ENCODE assay signal across 18 cellular contexts in the genomic region with DNA sequence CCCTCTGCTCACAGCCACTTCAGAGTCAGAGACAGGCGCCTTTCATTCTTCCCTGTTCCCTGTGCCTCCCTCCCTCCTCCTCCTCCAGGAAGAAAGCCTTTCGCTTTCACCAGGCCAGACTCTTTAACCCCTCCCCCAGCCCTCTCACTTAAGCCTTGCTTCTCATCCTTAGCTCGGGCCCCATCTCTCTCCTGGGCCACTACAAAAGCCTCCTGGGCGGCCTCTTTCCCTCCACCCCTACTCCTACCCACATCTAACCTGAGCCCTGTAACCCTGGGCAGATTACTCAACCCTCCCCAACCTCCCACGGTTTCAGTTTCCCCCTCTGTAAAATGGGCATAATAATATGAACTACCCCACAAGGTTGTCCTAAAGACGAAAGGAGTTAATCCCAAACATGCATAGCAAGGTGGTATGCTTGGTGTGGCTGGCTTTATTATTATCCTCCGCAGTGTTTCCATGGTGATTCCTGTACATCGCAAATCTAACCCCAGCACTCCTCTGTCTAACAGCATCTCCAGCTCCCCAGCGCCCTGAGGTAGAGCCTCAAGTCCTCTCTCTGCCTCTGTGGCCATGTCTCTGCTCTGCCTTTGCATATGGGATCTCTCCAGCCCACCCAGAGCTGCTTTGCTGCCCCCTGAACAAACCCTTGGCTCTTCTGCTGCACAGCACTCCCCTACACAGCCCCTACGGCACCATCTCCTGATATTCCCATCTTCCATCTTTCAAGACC. TPM values are rescaled to one million over a fixed set of nuclear protein-coding genes. Genes with fewer than 3 reads are reported as not detected.
DNase-seq lines count a peak whose midpoint lies in the region; ATAC-seq and TF ChIP-seq lines count a peak whose summit lies in the region.
"Had no signal": no experiment of that assay in that cellular context is flagged by ENCODE, and none has a peak within 500 bp of the region (broad histone marks: within the 10 kb centered on the region; RNA-seq: fewer than 3 reads in every experiment).

No MANE protein-coding gene starts in this region.

- no peaks in the 10 kb centered on the region for H3K36me3 ChIP-seq in ectodermal cell (ENCODE audit: control insufficient read depth, insufficient read depth, low read length)
- H3K36me3 ChIP-seq in spleen, result peaks cover 0 to 85% (median 17%) of the 10 kb centered on the region in 6 donors
- H3K36me3 ChIP-seq: heart left ventricle, ovary had no signal

- no peak for TF ChIP-seq CTCF in spleen (IDR thresholded peaks at IDR 0.05 in 8 of 11, conservative IDR thresholded peaks at IDR 0.05 in 3 of 11)

- TF ChIP-seq POLR2A in spleen (IDR thresholded peaks at IDR 0.05), result no peak

- no peaks in the 10 kb centered on the region for H3K36me3 Mint-ChIP-seq in activated naive CD4-positive, alpha-beta T cell treated with anti-CD3 and anti-CD28 coated beads for 36 hours (ENCODE audit: low read depth)
- H3K36me3 Mint-ChIP-seq in T-helper 17 cell (ENCODE audit: low read depth), result peaks cover 6% of the 10 kb centered on the region
- H3K36me3 Mint-ChIP-seq: IgD-negative memory B cell had no signal

- H3K4me1 ChIP-seq in ectodermal cell (ENCODE audit: control insufficient read depth, insufficient read depth, low read length), result peaks cover 33% of the 10 kb centered on the region
- peaks cover 3 to 74% (median 27%) of the 10 kb centered on the region in 6 donors for H3K4me1 ChIP-seq in spleen

- DNase-seq in activated naive CD4-positive, alpha-beta T cell treated with Interleukin-2 at 50 U/mL for 16 hours, result peak; percentile 20
- DNase-seq in activated naive CD4-positive, alpha-beta T cell treated with anti-CD3 and anti-CD28 coated beads for 36 hours, result no peak
- DNase-seq in T-helper 17 cell (no peak), spleen (peak; percentile 24), HCEC 1CT (no peak), left colon (no peak)
- DNase-seq: activated effector memory CD4-positive, alpha-beta T cell treated with Interleukin-2 at 50 U/mL for 16 hours; kidney glomerular epithelial cell had no signal

- 44 to 46% methylated on average over 10 of the region's 10 CpGs for WGBS in ectodermal cell, 2 experiments
- 66 to 75% (median 72%) methylated on average over 10 of the region's 10 CpGs for WGBS in spleen, 5 donors

- CTCF ChIA-PET in activated naive CD4-positive, alpha-beta T cell treated with anti-CD3 and anti-CD28 coated beads for 36 hours (lab: Charles Lee), result interaction anchor here (1.0 to 1.3 kb wide), 2 partner anchors 10 to 33 kb away, joined by 3 to 4 read pairs; no protein-coding TSS in a partner anchor

- H3K4me3 ChIP-seq in ectodermal cell (ENCODE audit: insufficient read depth, low read depth, low read length) (no peak overlapping the region), spleen (no peak overlapping the region)
- H3K4me3 ChIP-seq: dorsolateral prefrontal cortex, heart left ventricle, ovary had no signal

- H3K27ac Mint-ChIP-seq in activated naive CD4-positive, alpha-beta T cell treated with anti-CD3 and anti-CD28 coated beads for 36 hours, result no peak overlapping the region
- H3K27ac Mint-ChIP-seq in T-helper 17 cell, result peak overlapping the region; percentile 75
- H3K27ac Mint-ChIP-seq: IgD-negative memory B cell; stimulated activated naive CD8-positive, alpha-beta T cell treated with anti-CD3 and anti-CD28 coated beads, Interleukin-15, Interleukin-2, amounts not matched to agents 100 ng/mL and 50 ng/mL, for 24 hours had no signal

- H3K4me1 Mint-ChIP-seq in activated naive CD4-positive, alpha-beta T cell treated with anti-CD3 and anti-CD28 coated beads for 36 hours (ENCODE audit: low read depth), result peaks cover 11% of the 10 kb centered on the region
- H3K4me1 Mint-ChIP-seq in T-helper 17 cell, result peaks cover 13% of the 10 kb centered on the region

- no peaks in the 10 kb centered on the region for H3K9me3 Mint-ChIP-seq in activated naive CD4-positive, alpha-beta T cell treated with anti-CD3 and anti-CD28 coated beads for 36 hours
- H3K9me3 Mint-ChIP-seq: stimulated activated naive CD8-positive, alpha-beta T cell treated with anti-CD3 and anti-CD28 coated beads, Interleukin-15, Interleukin-2, amounts not matched to agents 100 ng/mL and 50 ng/mL, for 24 hours had no signal

- ATAC-seq in T-helper 17 cell (no peak), left colon (no peak), GM21360 (IDR thresholded peaks at IDR 0.05; ENCODE audit: unreplicated experiment) (no peak)
- ATAC-seq: heart left ventricle had no signal

- H3K27me3 ChIP-seq in ectodermal cell (ENCODE audit: control insufficient read depth, insufficient read depth, low read length, poor library complexity, severe bottlenecking) (no peaks in the 10 kb centered on the region), spleen (replicated peaks in 1 of 7) (no peaks in the 10 kb centered on the region)
- H3K27me3 ChIP-seq: ovary had no signal

- no peak overlapping the region for H3K4me3 Mint-ChIP-seq in activated naive CD4-positive, alpha-beta T cell treated with anti-CD3 and anti-CD28 coated beads for 36 hours
- H3K4me3 Mint-ChIP-seq in T-helper 17 cell, result no peak overlapping the region
- H3K4me3 Mint-ChIP-seq: IgD-negative memory B cell; stimulated activated naive CD8-positive, alpha-beta T cell treated with anti-CD3 and anti-CD28 coated beads, Interleukin-15, Interleukin-2, amounts not matched to agents 100 ng/mL and 50 ng/mL, for 24 hours had no signal

- H3K9me3 ChIP-seq in T-helper 17 cell (ENCODE audit: control insufficient read depth, low read length, poor library complexity, severe bottlenecking) (no peaks in the 10 kb centered on the region), ectodermal cell (ENCODE audit: control insufficient read depth, low read length) (no peaks in the 10 kb centered on the region), spleen (no peaks in the 10 kb centered on the region)
- H3K9me3 ChIP-seq: ovary had no signal

- H3K27me3 Mint-ChIP-seq in activated naive CD4-positive, alpha-beta T cell treated with anti-CD3 and anti-CD28 coated beads for 36 hours (ENCODE audit: low read depth), result no peaks in the 10 kb centered on the region
- peaks cover 17% of the 10 kb centered on the region for H3K27me3 Mint-ChIP-seq in T-helper 17 cell
- H3K27me3 Mint-ChIP-seq: stimulated activated naive CD8-positive, alpha-beta T cell treated with anti-CD3 and anti-CD28 coated beads, Interleukin-15, Interleukin-2, amounts not matched to agents 100 ng/mL and 50 ng/mL, for 24 hours had no signal

- intact Hi-C loops in activated naive CD4-positive, alpha-beta T cell treated with anti-CD3 and anti-CD28 coated beads for 36 hours (cut with micrococcal nuclease), result no loop called here
- intact Hi-C loops in spleen (cut with DNase I; ENCODE audit: low total_unique reads) (no loop called here), left colon (cut with DNase I, micrococcal nuclease) (loop anchor here in 1 of 2 donors (10.0 kb wide), 1 partner anchor 123 kb away; no protein-coding TSS in a partner anchor)

- H3K27ac ChIP-seq in ectodermal cell (ENCODE audit: insufficient read depth, low read depth, low read length, poor library complexity, severe bottlenecking), result peak overlapping the region; percentile 22
- H3K27ac ChIP-seq in spleen, result peak overlapping the region in 5 of 8 donors; percentile 20 to 53 (median 40)
- H3K27ac ChIP-seq: dorsolateral prefrontal cortex, heart left ventricle, ovary had no signal

RNA-seq across cellular contexts. Expression of a gene that starts 17.7 kb away (rescaled TPM):
- 10 to 100 TPM; 18.1 to 19.0 TPM for total RNA-seq in activated naive CD4-positive, alpha-beta T cell treated with anti-CD3 and anti-CD28 coated beads for 36 hours
- total RNA-seq in T-helper 17 cell (not detected), spleen (10 to 100 TPM in 1 of 7 donors, 1 to 10 TPM in 6; 1.8 to 11.6 (median 3.9) TPM), left colon (1 to 10 TPM; 2.4 to 7.7 TPM)
- 110 TPM for polyA plus RNA-seq in ectodermal cell (2013, experiment 1 of 4)
- 93.7 TPM for polyA plus RNA-seq in ectodermal cell (2013, experiment 2 of 4)
- polyA plus RNA-seq in ectodermal cell (2013, experiment 3 of 4), result 90.0 TPM
- polyA plus RNA-seq in ectodermal cell (2013, experiment 4 of 4), result 88.6 TPM
- polyA plus RNA-seq in spleen, result 1 to 10 TPM; 1.3 to 4.0 (median 1.6) TPM
- polyA plus RNA-seq: IgD-negative memory B cell had no signal

RNA-seq across cellular contexts. Expression of a gene that starts 27.0 kb away (rescaled TPM):
- not detected for total RNA-seq in activated naive CD4-positive, alpha-beta T cell treated with anti-CD3 and anti-CD28 coated beads for 36 hours
- total RNA-seq in T-helper 17 cell, result not detected
- 2.0 TPM for polyA plus RNA-seq in ectodermal cell (2013, experiment 1 of 4)
- polyA plus RNA-seq in ectodermal cell (2013, experiment 2 of 4), result 2.5 TPM
- 0.69 TPM for polyA plus RNA-seq in ectodermal cell (2013, experiment 3 of 4)
- polyA plus RNA-seq in ectodermal cell (2013, experiment 4 of 4), result 1.7 TPM
- total RNA-seq in spleen, result under 1 TPM in 4 of 7 donors, not detected in 3; 0.17 to 0.34 (median 0.29) TPM
- under 1 TPM in 2 of 3 donors, not detected in 1; 0.10 to 0.24 TPM for polyA plus RNA-seq in spleen
- not detected for total RNA-seq in left colon
- total RNA-seq: G401; heart left ventricle; ovary; T-helper 1 cell treated with Interleukin-12 subunit alpha and Interleukin-12 subunit beta and Interleukin-4 antibody, amounts not matched to agents 30 ng/mL and 1 ng/mL, for 36 hours; urinary bladder had no signal
- polyA plus RNA-seq: heart left ventricle, IgD-negative memory B cell, ovary, urinary bladder had no signal

Comparison
In these comparisons a context has a peak if more than half of its experiments do, and no peak if none do; other contexts are left out.
1. DNase-seq: peak in activated naive CD4-positive, alpha-beta T cell treated with Interleukin-2 at 50 U/mL for 16 hours (single experiment) and spleen (single experiment); none in activated naive CD4-positive, alpha-beta T cell treated with anti-CD3 and anti-CD28 coated beads for 36 hours (single experiment), T-helper 17 cell (0 of 3), HCEC 1CT (single experiment) and left colon (0 of 2).